In genomic region chr6:6700421-6700820, GRCh38 we compare ENCODE assay signal across 11 cellular contexts.
DNase-seq lines count a peak whose midpoint lies in the region; ATAC-seq and TF ChIP-seq lines count a peak whose summit lies in the region.
"Had no signal": no experiment of that assay in that cellular context is flagged by ENCODE, and none has a peak within 500 bp of the region (broad histone marks: within the 10 kb centered on the region; RNA-seq: fewer than 3 reads in every experiment).

No MANE protein-coding gene starts in this region.

- H3K9me3 ChIP-seq in HEK293 (ENCODE audit: control insufficient read depth, insufficient read depth, low read depth, low read length) (no peaks in the 10 kb centered on the region), stomach smooth muscle (ENCODE audit: control insufficient read depth in 2 of 2, low read length in 2 of 2) (no peaks in the 10 kb centered on the region)

- peak overlapping the region; percentile 63 for H3K27ac Mint-ChIP-seq in dendritic cell treated with granulocyte-macrophage colony-stimulating factor and Interleukin-4, amounts not matched to agents 40 ng/mL and 50 ng/mL, for 4 days
- H3K27ac Mint-ChIP-seq in mesothelial cell of epicardium: peak overlapping the region; percentile 94
- H3K27ac Mint-ChIP-seq: CD4-positive, alpha-beta T cell had no signal

- peaks cover 94% of the 10 kb centered on the region for H3K36me3 Mint-ChIP-seq in dendritic cell treated with granulocyte-macrophage colony-stimulating factor and Interleukin-4, amounts not matched to agents 40 ng/mL and 50 ng/mL, for 4 days (ENCODE audit: low read depth)
- H3K36me3 Mint-ChIP-seq in mesothelial cell of epicardium: no peaks in the 10 kb centered on the region

- H3K4me3 ChIP-seq in HEK293 (ENCODE audit: low read depth, low read length): no peak overlapping the region
- H3K4me3 ChIP-seq in stomach smooth muscle (ENCODE audit: low read length in 2 of 2): peak overlapping the region in 1 of 2 donors; percentile 54

- TF ChIP-seq CTCF in HEK293 (tag by site-specific recombination; IDR thresholded peaks at IDR 0.05) (no peak), mesothelial cell of epicardium (IDR thresholded peaks at IDR 0.05; ENCODE audit: unreplicated experiment) (no peak)

- DNase-seq in mesothelial cell of epicardium (ENCODE audit: low spot score in 2 of 2, unreplicated experiment in 2 of 2) (no peak), H4 (ENCODE audit: low spot score) (no peak), NCI-H510A (lab: John Stamatoyannopoulos, UW) (no peak)
- DNase-seq: CD4-positive, alpha-beta T cell; MM.1S; naive thymus-derived CD8-positive, alpha-beta T cell had no signal

- intact Hi-C loops in dendritic cell treated with granulocyte-macrophage colony-stimulating factor and Interleukin-4, amounts not matched to agents 40 ng/mL and 50 ng/mL, for 4 days (cut with micrococcal nuclease): no loop called here

- no peak overlapping the region for H3K27ac ChIP-seq in HEK293 (ENCODE audit: extremely low read depth, low read depth, low read length)
- peak overlapping the region; percentile 53 for H3K27ac ChIP-seq in stomach smooth muscle (ENCODE audit: low read length)

- no peaks in the 10 kb centered on the region for H3K9me3 Mint-ChIP-seq in dendritic cell treated with granulocyte-macrophage colony-stimulating factor and Interleukin-4, amounts not matched to agents 40 ng/mL and 50 ng/mL, for 4 days
- H3K9me3 Mint-ChIP-seq in mesothelial cell of epicardium: no peaks in the 10 kb centered on the region
- H3K9me3 Mint-ChIP-seq: CD4-positive, alpha-beta T cell had no signal

- peaks cover 76% of the 10 kb centered on the region for H3K4me1 Mint-ChIP-seq in dendritic cell treated with granulocyte-macrophage colony-stimulating factor and Interleukin-4, amounts not matched to agents 40 ng/mL and 50 ng/mL, for 4 days (ENCODE audit: low read depth)
- peaks cover 51% of the 10 kb centered on the region for H3K4me1 Mint-ChIP-seq in mesothelial cell of epicardium

- no peaks in the 10 kb centered on the region for H3K27me3 ChIP-seq in stomach smooth muscle (ENCODE audit: control insufficient read depth in 1 of 2, insufficient read depth in 2 of 2, low read length in 2 of 2)

- H3K36me3 ChIP-seq in HEK293 (ENCODE audit: control insufficient read depth in 2 of 2, insufficient read depth in 1 of 2, low read length in 2 of 2) (no peaks in the 10 kb centered on the region), stomach smooth muscle (ENCODE audit: control insufficient read depth in 2 of 2, insufficient read depth in 2 of 2, low read length in 2 of 2) (no peaks in the 10 kb centered on the region)

- ATAC-seq in HG03159 (IDR thresholded peaks at IDR 0.05; ENCODE audit: unreplicated experiment) (no peak), GM21528 (IDR thresholded peaks at IDR 0.05; ENCODE audit: low FRiP score, unreplicated experiment) (no peak)
- ATAC-seq: naive thymus-derived CD8-positive, alpha-beta T cell had no signal

- H3K9ac ChIP-seq in stomach smooth muscle (ENCODE audit: low read length in 2 of 2): no peak overlapping the region

- no peak overlapping the region for H3K4me3 Mint-ChIP-seq in dendritic cell treated with granulocyte-macrophage colony-stimulating factor and Interleukin-4, amounts not matched to agents 40 ng/mL and 50 ng/mL, for 4 days
- H3K4me3 Mint-ChIP-seq in mesothelial cell of epicardium: no peak overlapping the region
- H3K4me3 Mint-ChIP-seq: CD4-positive, alpha-beta T cell had no signal

- H3K4me1 ChIP-seq in HEK293 (ENCODE audit: control insufficient read depth, insufficient read depth, low read length) (peaks cover 5% of the 10 kb centered on the region), stomach smooth muscle (ENCODE audit: control insufficient read depth, insufficient read depth, low read length) (peaks cover 29% of the 10 kb centered on the region)

- no peaks in the 10 kb centered on the region for H3K27me3 Mint-ChIP-seq in dendritic cell treated with granulocyte-macrophage colony-stimulating factor and Interleukin-4, amounts not matched to agents 40 ng/mL and 50 ng/mL, for 4 days
- H3K27me3 Mint-ChIP-seq in mesothelial cell of epicardium (ENCODE audit: low read depth): peaks cover 5% of the 10 kb centered on the region
- H3K27me3 Mint-ChIP-seq: CD4-positive, alpha-beta T cell had no signal

- CTCF ChIA-PET in HEK293 (lab: Yijun Ruan, JAX): interaction anchor here (0.6 to 3.2 kb wide), 5 partner anchors 17 to 582 kb away, joined by 3 to 15 read pairs (median 4); no protein-coding TSS in a partner anchor

- POLR2A ChIA-PET in HEK293 (lab: Yijun Ruan, JAX): no interaction called here

TF ChIP-seq in HEK293, 187 proteins besides CTCF, POLR2A, EP300 and RAD21:
- TF ChIP-seq ZNF335 (tag by site-specific recombination; conservative IDR thresholded peaks at IDR 0.05): 0 out of 2 replicates have a peak, but pooled peaks have one; percentile 29
- TF ChIP-seq SCRT2 (tag by site-specific recombination; IDR thresholded peaks at IDR 0.05): no peak
